ENCODE assay signal across 8 cellular contexts in genomic region chr9:34126207-34127034, GRCh38. TPM values are rescaled to one million over a fixed set of nuclear protein-coding genes. Genes with fewer than 3 reads are reported as not detected.
DNase-seq lines count a peak whose midpoint lies in the region; ATAC-seq and TF ChIP-seq lines count a peak whose summit lies in the region.

TSS of gene DCAF12 (minus strand) at chr9:34126698. CDS start at chr9:34126431, 267 bp downstream.

- no peak for TF ChIP-seq CTCF in AG04450 (IDR thresholded peaks at IDR 0.05; ENCODE audit: low read depth, low read length)

- peak within 1 kb of the TSS; percentile 96 to 99 (median 98) for H3K27ac Mint-ChIP-seq in immature natural killer cell

- peak; percentile 57 for ATAC-seq in GM18870 (IDR thresholded peaks at IDR 0.05; ENCODE audit: unreplicated experiment)
- peak; percentile 80 for ATAC-seq in HG03108 (IDR thresholded peaks at IDR 0.05; ENCODE audit: unreplicated experiment)

- CTCF ChIA-PET in AG04450 (lab: Charles Lee) = interaction anchor here (0.8 to 1.6 kb wide), 2 partner anchors 126 to 127 kb away, joined by 3 to 6 read pairs; no protein-coding TSS in a partner anchor

- H3K27me3 Mint-ChIP-seq in immature natural killer cell (ENCODE audit: low read depth in 3 of 3) = peaks cover 3 to 19% (median 5%) of the 10 kb centered on the region in 3 donors

- no peaks in the 10 kb centered on the region for H3K27me3 ChIP-seq in AG04450 (ENCODE audit: control insufficient read depth, insufficient read depth, low read length)

- H3K4me3 ChIP-seq in AG04450 (ENCODE audit: low read depth, low read length) = peak within 1 kb of the TSS; percentile 98

- peaks cover 48 to 58% of the 10 kb centered on the region in 2 donors for H3K4me1 Mint-ChIP-seq in immature natural killer cell

- POLR2A ChIA-PET in AG04450 (lab: Yijun Ruan, JAX) = interaction anchor here (0.5 to 1.1 kb wide), 3 partner anchors 16 to 127 kb away, joined by 3 to 10 read pairs (median 3); no protein-coding TSS in a partner anchor

- peak within 1 kb of the TSS; percentile 95 to 100 (median 99) for H3K4me3 Mint-ChIP-seq in immature natural killer cell

- no peaks in the 10 kb centered on the region for H3K9me3 Mint-ChIP-seq in immature natural killer cell

- H3K9me3 ChIP-seq in AG04450 (ENCODE audit: control insufficient read depth, insufficient read depth, low read length) = peaks cover 4% of the 10 kb centered on the region; the same call in 1 of the 2 replicates

- DNase-seq in AG04450 (ENCODE audit: low read depth, low spot score) (peak; percentile 73), NCI-H2196 (lab: John Stamatoyannopoulos, UW; ENCODE audit: unreplicated experiment) (peak; percentile 92), caudate nucleus (lab: John Stamatoyannopoulos, UW) (peak in 59 of 61 donors; percentile 36 to 92 (median 84)), immature natural killer cell (peak; percentile 91 to 92 (median 91)), smooth muscle cell of the brain vasculature (ENCODE audit: low read depth, low spot score) (peak; percentile 80)
- DNase-seq in activated CD4-positive, CD25-positive, alpha-beta regulatory T cell (lab: John Stamatoyannopoulos, UW) = peak; percentile 73 to 78 (median 75)

- H3K36me3 Mint-ChIP-seq in immature natural killer cell = peaks cover 0 to 10% (median 6%) of the 10 kb centered on the region in 3 donors

- H3K27ac ChIP-seq in AG04450 (ENCODE audit: low read depth, low read length) (peak within 1 kb of the TSS; percentile 85), caudate nucleus (ENCODE audit: low read depth, low read length) (peak within 1 kb of the TSS; percentile 96)

RNA-seq across cellular contexts. Expression of gene DCAF12, which starts in this region (rescaled TPM):
- polyA plus RNA-seq in AG04450 (2011; rRNA removed) (27.8 and 29.4 TPM in 2 replicates), immature natural killer cell (10 to 100 TPM; 11.3 to 25.0 (median 21.9) TPM)
- polyA minus RNA-seq in AG04450 (2011; rRNA and poly(A)+ RNA removed) = 30.6 and 38.4 TPM in 2 replicates

Comparison
In these comparisons a context has a peak if more than half of its experiments do, and no peak if none do; other contexts are left out.
1. Peak in every context shown above with its lines: DNase-seq, ATAC-seq, H3K4me3 ChIP-seq and H3K27ac ChIP-seq.